8 cellular contexts compared by ENCODE assay signal in genomic region chr14:60723218-60724079, GRCh38. TPM values are rescaled to one million over a fixed set of nuclear protein-coding genes. Genes with fewer than 3 reads are reported as not detected.
A peak's percentile ranks its signal among the peaks of the same experiment; 100 is the strongest.
DNase-seq lines count a peak whose midpoint lies in the region; ATAC-seq, FAIRE-seq and TF ChIP-seq lines count a peak whose summit lies in the region.

No MANE protein-coding gene starts in this region.

- H4K20me1 ChIP-seq in SU-DHL-6 (ENCODE audit: low read depth, low read length), result no peaks in the 10 kb centered on the region

- no peak for FAIRE-seq in bronchial epithelial cell (lab: Jason Lieb, UNC)

- in situ Hi-C loops in ACHN (cut with HindIII; ENCODE audit: low pct_ligation_motif_present, low pct_unique_long_range_greater_than_20kb, low sequenced_read_pairs), result no loop called here
- in situ Hi-C loops in GM13976 (cut with MboI; ENCODE audit: low sequenced_read_pairs, unreplicated experiment), result no loop called here

- no peaks in the 10 kb centered on the region for H3K27me3 ChIP-seq in SU-DHL-6 (ENCODE audit: low read length)
- no peaks in the 10 kb centered on the region for H3K27me3 ChIP-seq in bronchial epithelial cell (ENCODE audit: control insufficient read depth, insufficient read depth, low read length)
- H3K27me3 ChIP-seq in kidney epithelial cell (ENCODE audit: control insufficient read depth, insufficient read depth, low read length), result no peaks in the 10 kb centered on the region

- no peaks in the 10 kb centered on the region for H3K9me3 ChIP-seq in SU-DHL-6 (ENCODE audit: insufficient read depth, low read length)

- ATAC-seq in HG03460 (IDR thresholded peaks at IDR 0.05; ENCODE audit: unreplicated experiment) (peak; percentile 33), HG03378 (IDR thresholded peaks at IDR 0.05; ENCODE audit: unreplicated experiment) (no peak)

- no peaks in the 10 kb centered on the region for H3F3A ChIP-seq in SU-DHL-6 (ENCODE audit: insufficient read depth)

- H3K79me2 ChIP-seq in SU-DHL-6 (ENCODE audit: insufficient read depth, low read length), result no peaks in the 10 kb centered on the region

- DNase-seq in ACHN (peak; percentile 50), GM13976 (ENCODE audit: low spot score) (peak; percentile 63), bronchial epithelial cell (ENCODE audit: low read depth) (peak; percentile 33), kidney epithelial cell (ENCODE audit: low read depth) (no peak)
- peak; percentile 31 to 49 for DNase-seq in stimulated activated CD4-positive, alpha-beta T cell treated with anti-CD3 and anti-CD28 coated beads, Interleukin-2, amount 100 ng/mL, for 24 hours

- H2AFZ ChIP-seq in SU-DHL-6 (ENCODE audit: low read depth, low read length, severe bottlenecking), result peak overlapping the region; percentile 91

- no peak overlapping the region for H3K27ac ChIP-seq in SU-DHL-6 (ENCODE audit: low read depth, low read length)

- H3K4me2 ChIP-seq in SU-DHL-6 (ENCODE audit: low read depth, low read length, poor library complexity, severe bottlenecking), result peak overlapping the region; percentile 94

- no peak for TF ChIP-seq CTCF in GM13976 (IDR thresholded peaks at IDR 0.05; ENCODE audit: borderline replicate concordance, control extremely low read depth, extremely low read depth, insufficient read depth, missing control alignments)
- TF ChIP-seq CTCF in SU-DHL-6 (IDR thresholded peaks at IDR 0.05; ENCODE audit: insufficient read depth, low read length, poor library complexity, severe bottlenecking), result no peak
- TF ChIP-seq CTCF in bronchial epithelial cell (IDR thresholded peaks at IDR 0.05; ENCODE audit: insufficient read depth, low read length, severe bottlenecking), result no peak
- no peak for TF ChIP-seq CTCF in kidney epithelial cell (IDR thresholded peaks at IDR 0.05; ENCODE audit: insufficient read depth, low read length, poor library complexity, severe bottlenecking)

- H3K36me3 ChIP-seq in SU-DHL-6 (ENCODE audit: low read length) (no peaks in the 10 kb centered on the region), bronchial epithelial cell (ENCODE audit: control insufficient read depth, insufficient read depth, low read length) (peaks cover 4% of the 10 kb centered on the region), kidney epithelial cell (ENCODE audit: control insufficient read depth, insufficient read depth, low read length) (no peaks in the 10 kb centered on the region)

- H3K9me2 ChIP-seq in SU-DHL-6 (replicated peaks; ENCODE audit: insufficient read depth, low read length), result no peaks in the 10 kb centered on the region

- H3K4me3 ChIP-seq in SU-DHL-6 (ENCODE audit: insufficient read depth, low read length, poor library complexity, severe bottlenecking) (peak overlapping the region; percentile 71), bronchial epithelial cell (ENCODE audit: low read depth, low read length) (peak overlapping the region; percentile 74), kidney epithelial cell (ENCODE audit: low read depth, low read length) (peak overlapping the region; percentile 73)

- peak overlapping the region; percentile 51 for H3K9ac ChIP-seq in SU-DHL-6 (ENCODE audit: low read length)

RNA-seq across cellular contexts. Expression of gene SIX4, which starts 0.7 kb away (rescaled TPM):
- total RNA-seq in bronchial epithelial cell (4.7 and 5.8 TPM in 2 replicates), kidney epithelial cell (11.1 and 11.7 TPM in 2 replicates)

RNA-seq across cellular contexts. Expression of gene MNAT1, which starts 11.1 kb away (rescaled TPM):
- total RNA-seq in bronchial epithelial cell, result 40.3 and 59.9 TPM in 2 replicates
- 37.0 and 49.2 TPM in 2 replicates for total RNA-seq in kidney epithelial cell
